16 cellular contexts compared by ENCODE assay signal in the genomic region with DNA sequence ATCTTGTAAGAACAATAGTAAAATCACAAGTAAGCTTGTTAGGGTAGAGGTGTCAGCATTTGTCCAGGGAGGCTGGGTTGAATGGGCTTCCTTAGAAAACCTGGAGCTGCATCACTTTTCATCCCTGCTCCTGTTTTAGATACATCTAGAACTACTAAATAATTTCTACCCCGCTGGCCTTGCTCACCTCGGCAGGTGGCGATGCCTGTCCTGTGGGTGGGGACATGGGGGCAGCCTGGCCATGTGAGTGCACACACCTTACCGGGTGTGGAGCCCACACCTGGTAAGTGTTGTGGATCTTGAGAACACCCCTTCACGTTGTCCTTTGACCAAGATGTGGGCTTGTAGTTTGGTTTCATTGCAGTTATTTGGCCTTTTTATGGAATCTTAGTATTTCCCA. TPM values are rescaled to one million over a fixed set of nuclear protein-coding genes. Genes with fewer than 3 reads are reported as not detected.
A peak's percentile ranks its signal among the peaks of the same experiment; 100 is the strongest.
DNase-seq lines count a peak whose midpoint lies in the region; ATAC-seq and TF ChIP-seq lines count a peak whose summit lies in the region.
"Had no signal": no experiment of that assay in that cellular context is flagged by ENCODE, and none has a peak within 500 bp of the region (broad histone marks: within the 10 kb centered on the region; RNA-seq: fewer than 3 reads in every experiment).

No MANE protein-coding gene starts in this region.

- H3K27me3 Mint-ChIP-seq in activated T-cell treated with anti-CD3 and anti-CD28 coated beads, Interleukin-2, amount 50 U/mL, for 24 hours = no peaks in the 10 kb centered on the region
- H3K27me3 Mint-ChIP-seq in T-helper 17 cell = no peaks in the 10 kb centered on the region
- H3K27me3 Mint-ChIP-seq: CD4-positive, alpha-beta memory T cell had no signal

- ATAC-seq in T-helper 17 cell (no peak), GM18520 (IDR thresholded peaks at IDR 0.05; ENCODE audit: unreplicated experiment) (no peak)

- H3K27me3 ChIP-seq in esophagus muscularis mucosa = no peaks in the 10 kb centered on the region
- H3K27me3 ChIP-seq in spleen (replicated peaks in 1 of 7) = no peaks in the 10 kb centered on the region

- H3K4me3 ChIP-seq in esophagus muscularis mucosa (no peak overlapping the region), spleen (no peak overlapping the region)
- H3K4me3 ChIP-seq: GM23248 had no signal

- intact Hi-C loops in esophagus muscularis mucosa (cut with DNase I) (no loop called here), spleen (cut with DNase I; ENCODE audit: low total_unique reads) (no loop called here)

- H3K4me1 ChIP-seq in esophagus muscularis mucosa (peaks cover 0 to under 1% (median under 1%) of the 10 kb centered on the region in 4 donors), spleen (peaks cover 0 to under 1% (median 0%) of the 10 kb centered on the region in 6 donors)

- H3K27ac Mint-ChIP-seq in activated T-cell treated with anti-CD3 and anti-CD28 coated beads, Interleukin-2, amount 50 U/mL, for 24 hours = peak overlapping the region; percentile 69
- H3K27ac Mint-ChIP-seq in T-helper 17 cell = peak overlapping the region; percentile 39

- TF ChIP-seq POLR2A in esophagus muscularis mucosa (IDR thresholded peaks at IDR 0.05; ENCODE audit: low read depth) (no peak), spleen (IDR thresholded peaks at IDR 0.05) (no peak)

- H3K36me3 ChIP-seq in esophagus muscularis mucosa = peaks cover 30 to 71% (median 54%) of the 10 kb centered on the region in 4 donors
- H3K36me3 ChIP-seq in spleen = peaks cover 0 to 98% (median 58%) of the 10 kb centered on the region in 6 donors

- H3K9me3 ChIP-seq in T-helper 17 cell (ENCODE audit: control insufficient read depth, low read length, poor library complexity, severe bottlenecking) (no peaks in the 10 kb centered on the region), esophagus muscularis mucosa (no peaks in the 10 kb centered on the region), spleen (no peaks in the 10 kb centered on the region)

- H3K9me3 Mint-ChIP-seq in activated T-cell treated with anti-CD3 and anti-CD28 coated beads, Interleukin-2, amount 50 U/mL, for 24 hours = no peaks in the 10 kb centered on the region
- H3K9me3 Mint-ChIP-seq: CD4-positive, alpha-beta memory T cell had no signal

- H3K27ac ChIP-seq in esophagus muscularis mucosa (replicated peaks in 1 of 4) (no peak overlapping the region), spleen (no peak overlapping the region)
- H3K27ac ChIP-seq: GM23248 had no signal

- WGBS in esophagus muscularis mucosa = 95% methylated on average over 5 of the region's 5 CpGs
- 90 to 96% (median 94%) methylated on average over 5 of the region's 5 CpGs for WGBS in spleen, 5 donors

- peaks cover 93% of the 10 kb centered on the region for H3K36me3 Mint-ChIP-seq in activated T-cell treated with anti-CD3 and anti-CD28 coated beads, Interleukin-2, amount 50 U/mL, for 24 hours (ENCODE audit: low read depth)
- no peaks in the 10 kb centered on the region for H3K36me3 Mint-ChIP-seq in T-helper 17 cell (ENCODE audit: low read depth)

- H3K4me3 Mint-ChIP-seq in activated T-cell treated with anti-CD3 and anti-CD28 coated beads, Interleukin-2, amount 50 U/mL, for 24 hours = no peak overlapping the region
- H3K4me3 Mint-ChIP-seq in T-helper 17 cell = no peak overlapping the region
- H3K4me3 Mint-ChIP-seq: CD4-positive, alpha-beta memory T cell had no signal

- no peak for DNase-seq in activated T-cell treated with anti-CD3 and anti-CD28 coated beads, Interleukin-2, amount 50 U/mL, for 24 hours
- DNase-seq in activated T-cell treated with anti-CD3 and anti-CD28 coated beads, Interleukin-2, amount 50 U/mL, for 1 hour = no peak
- DNase-seq in T-helper 17 cell (no peak), esophagus muscularis mucosa (ENCODE audit: extremely low spot score) (peak; percentile 72), spleen (peak; percentile 39), hepatic stellate cell (ENCODE audit: low spot score) (no peak)
- DNase-seq: C1 segment of cervical spinal cord; Calu3; CD4-positive, alpha-beta memory T cell; COR-L47; DMS53; DMS79 treated with DMSO at 0.1 percent for 48 hours; GM23248; H7; HCEC 1CT had no signal

- no peak for TF ChIP-seq CTCF in esophagus muscularis mucosa (IDR thresholded peaks at IDR 0.05)
- TF ChIP-seq CTCF in spleen (IDR thresholded peaks at IDR 0.05 in 8 of 11, conservative IDR thresholded peaks at IDR 0.05 in 3 of 11) = no peak

- peaks cover 16% of the 10 kb centered on the region for H3K4me1 Mint-ChIP-seq in activated T-cell treated with anti-CD3 and anti-CD28 coated beads, Interleukin-2, amount 50 U/mL, for 24 hours (ENCODE audit: low read depth)
- peaks cover under 1% of the 10 kb centered on the region for H3K4me1 Mint-ChIP-seq in T-helper 17 cell
- H3K4me1 Mint-ChIP-seq: CD4-positive, alpha-beta memory T cell had no signal

- no peak for TF ChIP-seq EP300 in esophagus muscularis mucosa (IDR thresholded peaks at IDR 0.05)

RNA-seq across cellular contexts. Expression of a gene that starts 29.7 kb away (rescaled TPM):
- 10 to 100 TPM in 1 of 2 donors, 1 to 10 TPM in 1; 8.2 to 10.7 TPM for total RNA-seq in T-helper 17 cell
- 10 to 100 TPM in 1 of 4 donors, 1 to 10 TPM in 3; 5.0 to 14.6 (median 8.3) TPM for total RNA-seq in esophagus muscularis mucosa
- 10 to 100 TPM in 3 of 7 donors, 1 to 10 TPM in 4; 6.7 to 13.6 (median 9.8) TPM for total RNA-seq in spleen
- polyA plus RNA-seq in spleen = 1 to 10 TPM; 2.1 to 3.5 (median 2.4) TPM

RNA-seq across cellular contexts. Expression of a gene that starts 29.9 kb away (rescaled TPM):
- 10 to 100 TPM; 24.2 to 34.2 TPM for total RNA-seq in T-helper 17 cell
- 10 to 100 TPM; 18.7 to 29.6 (median 23.4) TPM for total RNA-seq in esophagus muscularis mucosa
- total RNA-seq in spleen = 10 to 100 TPM; 15.8 to 24.7 (median 18.2) TPM
- polyA plus RNA-seq in spleen = 10 to 100 TPM in 1 of 3 donors, 1 to 10 TPM in 2; 7.0 to 10.9 (median 7.7) TPM

Comparison
In these comparisons a context has a peak if more than half of its experiments do, and no peak if none do; other contexts are left out.
1. DNase-seq: peak in esophagus muscularis mucosa (single experiment) and spleen (single experiment); none in activated T-cell treated with anti-CD3 and anti-CD28 coated beads, Interleukin-2, amount 50 U/mL, for 24 hours (single experiment), activated T-cell treated with anti-CD3 and anti-CD28 coated beads, Interleukin-2, amount 50 U/mL, for 1 hour (single experiment), T-helper 17 cell (0 of 3) and hepatic stellate cell (single experiment).